ENCODE assay signal across 2 cellular contexts in the genomic region with DNA sequence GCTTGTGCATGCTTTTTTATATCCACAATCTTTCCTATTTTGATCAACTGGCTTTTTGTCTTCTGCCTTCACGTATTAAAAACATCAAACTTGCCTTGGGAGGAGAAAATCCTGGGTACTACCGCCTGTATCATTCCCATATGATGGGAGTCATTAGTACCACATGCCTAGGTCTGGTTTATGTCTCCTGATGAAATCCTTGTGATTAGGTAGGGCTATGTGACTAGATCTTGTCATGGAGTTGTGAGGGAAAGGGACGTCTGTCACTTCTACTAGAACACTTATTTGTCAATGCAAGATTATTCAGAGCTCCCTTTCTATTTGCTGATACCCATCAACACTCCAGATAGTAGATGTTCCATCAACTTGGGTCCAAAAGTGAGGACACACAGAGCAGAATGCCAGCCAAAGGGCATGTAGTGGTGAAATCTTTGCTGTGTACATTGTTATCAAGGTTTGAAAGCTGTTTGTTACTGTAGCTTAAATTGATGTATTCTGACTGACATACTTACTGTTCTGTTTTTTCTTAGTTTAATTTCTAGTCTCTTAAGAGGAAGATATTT.
TF ChIP-seq lines count a peak whose summit lies in the region.

No MANE protein-coding gene starts in this region.

TF ChIP-seq in IMR-90, 13 proteins besides CTCF, POLR2A, EP300 and RAD21 (continued from another document):
- TF ChIP-seq CHD1 (IDR thresholded peaks at IDR 0.05; ENCODE audit: low read depth, low read length), result no peak
- TF ChIP-seq BHLHE40 (IDR thresholded peaks at IDR 0.05; ENCODE audit: low read depth, low read length), result no peak
- no peak for TF ChIP-seq CEBPB (IDR thresholded peaks at IDR 0.05; ENCODE audit: low read depth, low read length)
- TF ChIP-seq RCOR1 (IDR thresholded peaks at IDR 0.05; ENCODE audit: insufficient replicate concordance, low read length), result no peak
- TF ChIP-seq, protein P1, sequence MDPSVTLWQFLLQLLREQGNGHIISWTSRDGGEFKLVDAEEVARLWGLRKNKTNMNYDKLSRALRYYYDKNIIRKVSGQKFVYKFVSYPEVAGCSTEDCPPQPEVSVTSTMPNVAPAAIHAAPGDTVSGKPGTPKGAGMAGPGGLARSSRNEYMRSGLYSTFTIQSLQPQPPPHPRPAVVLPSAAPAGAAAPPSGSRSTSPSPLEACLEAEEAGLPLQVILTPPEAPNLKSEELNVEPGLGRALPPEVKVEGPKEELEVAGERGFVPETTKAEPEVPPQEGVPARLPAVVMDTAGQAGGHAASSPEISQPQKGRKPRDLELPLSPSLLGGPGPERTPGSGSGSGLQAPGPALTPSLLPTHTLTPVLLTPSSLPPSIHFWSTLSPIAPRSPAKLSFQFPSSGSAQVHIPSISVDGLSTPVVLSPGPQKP (IDR thresholded peaks at IDR 0.05; ENCODE audit: borderline replicate concordance, low read depth, low read length), result no peak
- TF ChIP-seq, protein P2, sequence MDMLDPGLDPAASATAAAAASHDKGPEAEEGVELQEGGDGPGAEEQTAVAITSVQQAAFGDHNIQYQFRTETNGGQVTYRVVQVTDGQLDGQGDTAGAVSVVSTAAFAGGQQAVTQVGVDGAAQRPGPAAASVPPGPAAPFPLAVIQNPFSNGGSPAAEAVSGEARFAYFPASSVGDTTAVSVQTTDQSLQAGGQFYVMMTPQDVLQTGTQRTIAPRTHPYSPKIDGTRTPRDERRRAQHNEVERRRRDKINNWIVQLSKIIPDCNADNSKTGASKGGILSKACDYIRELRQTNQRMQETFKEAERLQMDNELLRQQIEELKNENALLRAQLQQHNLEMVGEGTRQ (IDR thresholded peaks at IDR 0.05; ENCODE audit: low read depth, low read length), result no peak
- no peak for TF ChIP-seq FOS (IDR thresholded peaks at IDR 0.05; ENCODE audit: low read depth, low read length)
- no peak for TF ChIP-seq MAZ (IDR thresholded peaks at IDR 0.05; ENCODE audit: borderline replicate concordance, low read depth, low read length)
- no peak for TF ChIP-seq NFE2L2 (IDR thresholded peaks at IDR 0.05; ENCODE audit: low read depth, low read length)

TF ChIP-seq in SK-N-SH, 30 proteins besides CTCF, POLR2A, EP300 and RAD21 (continued from another document):
- peak; percentile 20 for TF ChIP-seq CHD2 (IDR thresholded peaks at IDR 0.05; ENCODE audit: low read length, partially characterized antibody)
- peak; percentile 94 for TF ChIP-seq GATA2 (CRISPR knock-in tag; IDR thresholded peaks at IDR 0.05)
- TF ChIP-seq, protein P3, sequence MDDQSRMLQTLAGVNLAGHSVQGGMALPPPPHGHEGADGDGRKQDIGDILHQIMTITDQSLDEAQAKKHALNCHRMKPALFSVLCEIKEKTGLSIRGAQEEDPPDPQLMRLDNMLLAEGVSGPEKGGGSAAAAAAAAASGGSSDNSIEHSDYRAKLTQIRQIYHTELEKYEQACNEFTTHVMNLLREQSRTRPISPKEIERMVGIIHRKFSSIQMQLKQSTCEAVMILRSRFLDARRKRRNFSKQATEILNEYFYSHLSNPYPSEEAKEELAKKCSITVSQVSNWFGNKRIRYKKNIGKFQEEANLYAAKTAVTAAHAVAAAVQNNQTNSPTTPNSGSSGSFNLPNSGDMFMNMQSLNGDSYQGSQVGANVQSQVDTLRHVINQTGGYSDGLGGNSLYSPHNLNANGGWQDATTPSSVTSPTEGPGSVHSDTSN (IDR thresholded peaks at IDR 0.05), result peak; percentile 38; the same call in 1 of the 2 replicates
- TF ChIP-seq TCF12 (IDR thresholded peaks at IDR 0.05), result peak; percentile 43; the same call in 1 of the 2 replicates
- TF ChIP-seq POLR2AphosphoS5 (IDR thresholded peaks at IDR 0.05; ENCODE audit: low read depth, low read length), result no peak
- TF ChIP-seq RCOR1 (IDR thresholded peaks at IDR 0.05; ENCODE audit: low read length), result peak; percentile 78; the same call in 1 of the 2 replicates
TF ChIP-seq in SK-N-SH: peak in this region for 6.
